In the genomic region with DNA sequence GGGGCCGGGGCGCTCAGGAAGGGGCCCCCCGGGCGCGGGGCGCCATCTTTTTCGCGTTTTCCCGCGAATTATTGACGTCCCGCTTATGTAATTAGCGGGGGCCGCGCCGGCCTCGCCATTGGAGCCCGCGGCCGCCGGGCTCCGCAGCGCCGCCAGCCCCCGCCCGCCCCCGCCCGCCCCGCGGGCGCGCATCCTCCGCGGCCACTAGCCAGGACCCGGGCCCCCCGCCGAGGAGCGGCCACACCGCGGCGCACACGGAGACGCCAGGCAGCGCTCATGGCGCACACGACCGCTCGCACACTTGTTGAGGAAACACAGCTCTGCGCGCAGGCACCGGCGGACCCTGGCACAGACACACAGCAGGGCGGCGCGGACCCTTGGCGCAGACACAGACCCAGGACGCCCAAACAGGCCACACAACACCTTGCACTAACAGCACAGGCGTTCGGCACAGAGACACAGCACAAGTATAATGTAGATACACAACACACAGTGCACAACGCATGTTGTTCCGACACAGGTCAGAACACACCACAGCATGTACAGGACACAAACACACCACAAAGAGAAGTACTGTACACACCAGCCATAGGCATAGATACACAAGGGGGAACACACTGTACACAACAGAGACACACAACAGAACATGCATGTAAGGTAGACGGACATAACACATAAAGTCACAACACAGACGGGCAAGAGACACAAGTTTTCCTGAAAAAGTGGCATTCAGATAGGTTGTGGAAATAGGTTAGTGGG, we compare ENCODE assay signal across 1 cellular context.
TF ChIP-seq lines count a peak whose summit lies in the region.

No MANE protein-coding gene starts in this region.

TF ChIP-seq in HepG2, 621 proteins besides CTCF, POLR2A, EP300 and RAD21 (continued from another document and continues in another):
- TF ChIP-seq, protein P1, sequence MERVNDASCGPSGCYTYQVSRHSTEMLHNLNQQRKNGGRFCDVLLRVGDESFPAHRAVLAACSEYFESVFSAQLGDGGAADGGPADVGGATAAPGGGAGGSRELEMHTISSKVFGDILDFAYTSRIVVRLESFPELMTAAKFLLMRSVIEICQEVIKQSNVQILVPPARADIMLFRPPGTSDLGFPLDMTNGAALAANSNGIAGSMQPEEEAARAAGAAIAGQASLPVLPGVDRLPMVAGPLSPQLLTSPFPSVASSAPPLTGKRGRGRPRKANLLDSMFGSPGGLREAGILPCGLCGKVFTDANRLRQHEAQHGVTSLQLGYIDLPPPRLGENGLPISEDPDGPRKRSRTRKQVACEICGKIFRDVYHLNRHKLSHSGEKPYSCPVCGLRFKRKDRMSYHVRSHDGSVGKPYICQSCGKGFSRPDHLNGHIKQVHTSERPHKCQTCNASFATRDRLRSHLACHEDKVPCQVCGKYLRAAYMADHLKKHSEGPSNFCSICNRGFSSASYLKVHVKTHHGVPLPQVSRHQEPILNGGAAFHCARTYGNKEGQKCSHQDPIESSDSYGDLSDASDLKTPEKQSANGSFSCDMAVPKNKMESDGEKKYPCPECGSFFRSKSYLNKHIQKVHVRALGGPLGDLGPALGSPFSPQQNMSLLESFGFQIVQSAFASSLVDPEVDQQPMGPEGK (CRISPR knock-in tag; IDR thresholded peaks at IDR 0.05): peak; percentile 74
- TF ChIP-seq TARDBP (CRISPR knock-in tag; IDR thresholded peaks at IDR 0.05) (no peak), FLYWCH1 (CRISPR knock-in tag; IDR thresholded peaks at IDR 0.05) (no peak), ZNF746 (CRISPR knock-in tag; IDR thresholded peaks at IDR 0.05) (no peak), ZNF777 (CRISPR knock-in tag; IDR thresholded peaks at IDR 0.05) (peak; percentile 11; the same call in 1 of the 2 replicates), PHF8 (CRISPR knock-in tag; IDR thresholded peaks at IDR 0.05) (peak; percentile 75), KDM5B (CRISPR knock-in tag; IDR thresholded peaks at IDR 0.05; ENCODE audit: borderline replicate concordance) (peak; percentile 65; the same call in 1 of the 2 replicates), GFI1 (CRISPR knock-in tag; IDR thresholded peaks at IDR 0.05; ENCODE audit: borderline replicate concordance) (no peak), MAFK (conservative IDR thresholded peaks at IDR 0.05 in 1 of 2, IDR thresholded peaks at IDR 0.05 in 1 of 2; ENCODE audit: low read length in 2 of 2) (no peak), SPEN (CRISPR knock-in tag; IDR thresholded peaks at IDR 0.05; ENCODE audit: low read depth) (0 out of 2 replicates have a peak, but pooled peaks have one; percentile 26), BCL6 (CRISPR knock-in tag; IDR thresholded peaks at IDR 0.05) (0 out of 2 replicates have a peak, but pooled peaks have one; percentile 11), DNMT1 (CRISPR knock-in tag; IDR thresholded peaks at IDR 0.05) (no peak), ZNF776 (CRISPR knock-in tag; IDR thresholded peaks at IDR 0.05) (no peak), FOXK2 (IDR thresholded peaks at IDR 0.05) (no peak), PAX8 (CRISPR knock-in tag; IDR thresholded peaks at IDR 0.05; ENCODE audit: borderline replicate concordance) (0 out of 2 replicates have a peak, but pooled peaks have one; percentile 43)
- TF ChIP-seq, protein P2, sequence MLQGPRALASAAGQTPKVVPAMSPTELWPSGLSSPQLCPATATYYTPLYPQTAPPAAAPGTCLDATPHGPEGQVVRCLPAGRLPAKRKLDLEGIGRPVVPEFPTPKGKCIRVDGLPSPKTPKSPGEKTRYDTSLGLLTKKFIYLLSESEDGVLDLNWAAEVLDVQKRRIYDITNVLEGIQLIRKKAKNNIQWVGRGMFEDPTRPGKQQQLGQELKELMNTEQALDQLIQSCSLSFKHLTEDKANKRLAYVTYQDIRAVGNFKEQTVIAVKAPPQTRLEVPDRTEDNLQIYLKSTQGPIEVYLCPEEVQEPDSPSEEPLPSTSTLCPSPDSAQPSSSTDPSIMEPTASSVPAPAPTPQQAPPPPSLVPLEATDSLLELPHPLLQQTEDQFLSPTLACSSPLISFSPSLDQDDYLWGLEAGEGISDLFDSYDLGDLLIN (CRISPR knock-in tag; IDR thresholded peaks at IDR 0.05; ENCODE audit: borderline replicate concordance): peak; percentile 77; the same call in 1 of the 2 replicates
- TF ChIP-seq, protein P3, sequence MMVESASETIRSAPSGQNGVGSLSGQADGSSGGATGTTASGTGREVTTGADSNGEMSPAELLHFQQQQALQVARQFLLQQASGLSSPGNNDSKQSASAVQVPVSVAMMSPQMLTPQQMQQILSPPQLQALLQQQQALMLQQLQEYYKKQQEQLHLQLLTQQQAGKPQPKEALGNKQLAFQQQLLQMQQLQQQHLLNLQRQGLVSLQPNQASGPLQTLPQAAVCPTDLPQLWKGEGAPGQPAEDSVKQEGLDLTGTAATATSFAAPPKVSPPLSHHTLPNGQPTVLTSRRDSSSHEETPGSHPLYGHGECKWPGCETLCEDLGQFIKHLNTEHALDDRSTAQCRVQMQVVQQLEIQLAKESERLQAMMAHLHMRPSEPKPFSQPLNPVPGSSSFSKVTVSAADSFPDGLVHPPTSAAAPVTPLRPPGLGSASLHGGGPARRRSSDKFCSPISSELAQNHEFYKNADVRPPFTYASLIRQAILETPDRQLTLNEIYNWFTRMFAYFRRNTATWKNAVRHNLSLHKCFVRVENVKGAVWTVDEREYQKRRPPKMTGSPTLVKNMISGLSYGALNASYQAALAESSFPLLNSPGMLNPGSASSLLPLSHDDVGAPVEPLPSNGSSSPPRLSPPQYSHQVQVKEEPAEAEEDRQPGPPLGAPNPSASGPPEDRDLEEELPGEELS (CRISPR knock-in tag; IDR thresholded peaks at IDR 0.05): no peak; the same call in 1 of the 2 replicates
- TF ChIP-seq, protein P4, sequence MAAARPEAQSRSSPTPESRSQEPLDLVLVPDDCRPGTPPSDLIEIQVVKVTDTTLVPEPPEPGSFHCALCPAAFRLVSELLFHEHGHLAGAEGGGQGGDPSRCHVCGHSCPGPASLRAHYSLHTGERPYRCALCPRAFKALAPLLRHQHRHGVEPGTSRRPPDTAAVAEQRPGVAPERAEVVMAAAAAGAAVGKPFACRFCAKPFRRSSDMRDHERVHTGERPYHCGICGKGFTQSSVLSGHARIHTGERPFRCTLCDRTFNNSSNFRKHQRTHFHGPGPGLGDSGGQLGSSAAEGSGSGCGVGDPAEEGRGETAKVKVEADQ (CRISPR knock-in tag; IDR thresholded peaks at IDR 0.05; ENCODE audit: borderline replicate concordance): no peak
- TF ChIP-seq, protein P5, sequence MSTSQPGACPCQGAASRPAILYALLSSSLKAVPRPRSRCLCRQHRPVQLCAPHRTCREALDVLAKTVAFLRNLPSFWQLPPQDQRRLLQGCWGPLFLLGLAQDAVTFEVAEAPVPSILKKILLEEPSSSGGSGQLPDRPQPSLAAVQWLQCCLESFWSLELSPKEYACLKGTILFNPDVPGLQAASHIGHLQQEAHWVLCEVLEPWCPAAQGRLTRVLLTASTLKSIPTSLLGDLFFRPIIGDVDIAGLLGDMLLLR (CRISPR knock-in tag; IDR thresholded peaks at IDR 0.05): no peak; the same call in 1 of the 2 replicates
- TF ChIP-seq, protein P6, sequence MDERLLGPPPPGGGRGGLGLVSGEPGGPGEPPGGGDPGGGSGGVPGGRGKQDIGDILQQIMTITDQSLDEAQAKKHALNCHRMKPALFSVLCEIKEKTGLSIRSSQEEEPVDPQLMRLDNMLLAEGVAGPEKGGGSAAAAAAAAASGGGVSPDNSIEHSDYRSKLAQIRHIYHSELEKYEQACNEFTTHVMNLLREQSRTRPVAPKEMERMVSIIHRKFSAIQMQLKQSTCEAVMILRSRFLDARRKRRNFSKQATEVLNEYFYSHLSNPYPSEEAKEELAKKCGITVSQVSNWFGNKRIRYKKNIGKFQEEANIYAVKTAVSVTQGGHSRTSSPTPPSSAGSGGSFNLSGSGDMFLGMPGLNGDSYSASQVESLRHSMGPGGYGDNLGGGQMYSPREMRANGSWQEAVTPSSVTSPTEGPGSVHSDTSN (CRISPR knock-in tag; IDR thresholded peaks at IDR 0.05): no peak
- TF ChIP-seq, protein P7, sequence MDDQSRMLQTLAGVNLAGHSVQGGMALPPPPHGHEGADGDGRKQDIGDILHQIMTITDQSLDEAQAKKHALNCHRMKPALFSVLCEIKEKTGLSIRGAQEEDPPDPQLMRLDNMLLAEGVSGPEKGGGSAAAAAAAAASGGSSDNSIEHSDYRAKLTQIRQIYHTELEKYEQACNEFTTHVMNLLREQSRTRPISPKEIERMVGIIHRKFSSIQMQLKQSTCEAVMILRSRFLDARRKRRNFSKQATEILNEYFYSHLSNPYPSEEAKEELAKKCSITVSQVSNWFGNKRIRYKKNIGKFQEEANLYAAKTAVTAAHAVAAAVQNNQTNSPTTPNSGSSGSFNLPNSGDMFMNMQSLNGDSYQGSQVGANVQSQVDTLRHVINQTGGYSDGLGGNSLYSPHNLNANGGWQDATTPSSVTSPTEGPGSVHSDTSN (CRISPR knock-in tag; IDR thresholded peaks at IDR 0.05; ENCODE audit: borderline replicate concordance): no peak
- TF ChIP-seq, protein P8, sequence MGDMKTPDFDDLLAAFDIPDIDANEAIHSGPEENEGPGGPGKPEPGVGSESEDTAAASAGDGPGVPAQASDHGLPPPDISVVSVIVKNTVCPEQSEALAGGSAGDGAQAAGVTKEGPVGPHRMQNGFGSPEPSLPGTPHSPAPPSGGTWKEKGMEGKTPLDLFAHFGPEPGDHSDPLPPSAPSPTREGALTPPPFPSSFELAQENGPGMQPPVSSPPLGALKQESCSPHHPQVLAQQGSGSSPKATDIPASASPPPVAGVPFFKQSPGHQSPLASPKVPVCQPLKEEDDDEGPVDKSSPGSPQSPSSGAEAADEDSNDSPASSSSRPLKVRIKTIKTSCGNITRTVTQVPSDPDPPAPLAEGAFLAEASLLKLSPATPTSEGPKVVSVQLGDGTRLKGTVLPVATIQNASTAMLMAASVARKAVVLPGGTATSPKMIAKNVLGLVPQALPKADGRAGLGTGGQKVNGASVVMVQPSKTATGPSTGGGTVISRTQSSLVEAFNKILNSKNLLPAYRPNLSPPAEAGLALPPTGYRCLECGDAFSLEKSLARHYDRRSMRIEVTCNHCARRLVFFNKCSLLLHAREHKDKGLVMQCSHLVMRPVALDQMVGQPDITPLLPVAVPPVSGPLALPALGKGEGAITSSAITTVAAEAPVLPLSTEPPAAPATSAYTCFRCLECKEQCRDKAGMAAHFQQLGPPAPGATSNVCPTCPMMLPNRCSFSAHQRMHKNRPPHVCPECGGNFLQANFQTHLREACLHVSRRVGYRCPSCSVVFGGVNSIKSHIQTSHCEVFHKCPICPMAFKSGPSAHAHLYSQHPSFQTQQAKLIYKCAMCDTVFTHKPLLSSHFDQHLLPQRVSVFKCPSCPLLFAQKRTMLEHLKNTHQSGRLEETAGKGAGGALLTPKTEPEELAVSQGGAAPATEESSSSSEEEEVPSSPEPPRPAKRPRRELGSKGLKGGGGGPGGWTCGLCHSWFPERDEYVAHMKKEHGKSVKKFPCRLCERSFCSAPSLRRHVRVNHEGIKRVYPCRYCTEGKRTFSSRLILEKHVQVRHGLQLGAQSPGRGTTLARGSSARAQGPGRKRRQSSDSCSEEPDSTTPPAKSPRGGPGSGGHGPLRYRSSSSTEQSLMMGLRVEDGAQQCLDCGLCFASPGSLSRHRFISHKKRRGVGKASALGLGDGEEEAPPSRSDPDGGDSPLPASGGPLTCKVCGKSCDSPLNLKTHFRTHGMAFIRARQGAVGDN (CRISPR knock-in tag; IDR thresholded peaks at IDR 0.05): peak; percentile 84
- TF ChIP-seq, protein P9, sequence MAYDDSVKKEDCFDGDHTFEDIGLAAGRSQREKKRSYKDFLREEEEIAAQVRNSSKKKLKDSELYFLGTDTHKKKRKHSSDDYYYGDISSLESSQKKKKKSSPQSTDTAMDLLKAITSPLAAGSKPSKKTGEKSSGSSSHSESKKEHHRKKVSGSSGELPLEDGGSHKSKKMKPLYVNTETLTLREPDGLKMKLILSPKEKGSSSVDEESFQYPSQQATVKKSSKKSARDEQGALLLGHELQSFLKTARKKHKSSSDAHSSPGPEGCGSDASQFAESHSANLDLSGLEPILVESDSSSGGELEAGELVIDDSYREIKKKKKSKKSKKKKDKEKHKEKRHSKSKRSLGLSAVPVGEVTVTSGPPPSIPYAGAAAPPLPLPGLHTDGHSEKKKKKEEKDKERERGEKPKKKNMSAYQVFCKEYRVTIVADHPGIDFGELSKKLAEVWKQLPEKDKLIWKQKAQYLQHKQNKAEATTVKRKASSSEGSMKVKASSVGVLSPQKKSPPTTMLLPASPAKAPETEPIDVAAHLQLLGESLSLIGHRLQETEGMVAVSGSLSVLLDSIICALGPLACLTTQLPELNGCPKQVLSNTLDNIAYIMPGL (CRISPR knock-in tag; IDR thresholded peaks at IDR 0.05; ENCODE audit: borderline replicate concordance in 1 of 2, low read depth in 1 of 2): peak; percentile 62 to 68; a peak in 2 of 4 replicates
- TF ChIP-seq, protein P10, sequence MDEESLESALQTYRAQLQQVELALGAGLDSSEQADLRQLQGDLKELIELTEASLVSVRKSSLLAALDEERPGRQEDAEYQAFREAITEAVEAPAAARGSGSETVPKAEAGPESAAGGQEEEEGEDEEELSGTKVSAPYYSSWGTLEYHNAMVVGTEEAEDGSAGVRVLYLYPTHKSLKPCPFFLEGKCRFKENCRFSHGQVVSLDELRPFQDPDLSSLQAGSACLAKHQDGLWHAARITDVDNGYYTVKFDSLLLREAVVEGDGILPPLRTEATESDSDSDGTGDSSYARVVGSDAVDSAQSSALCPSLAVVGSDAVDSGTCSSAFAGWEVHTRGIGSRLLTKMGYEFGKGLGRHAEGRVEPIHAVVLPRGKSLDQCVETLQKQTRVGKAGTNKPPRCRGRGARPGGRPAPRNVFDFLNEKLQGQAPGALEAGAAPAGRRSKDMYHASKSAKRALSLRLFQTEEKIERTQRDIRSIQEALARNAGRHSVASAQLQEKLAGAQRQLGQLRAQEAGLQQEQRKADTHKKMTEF (CRISPR knock-in tag; IDR thresholded peaks at IDR 0.05): peak; percentile 37; the same call in 1 of the 2 replicates
- TF ChIP-seq, protein P11, sequence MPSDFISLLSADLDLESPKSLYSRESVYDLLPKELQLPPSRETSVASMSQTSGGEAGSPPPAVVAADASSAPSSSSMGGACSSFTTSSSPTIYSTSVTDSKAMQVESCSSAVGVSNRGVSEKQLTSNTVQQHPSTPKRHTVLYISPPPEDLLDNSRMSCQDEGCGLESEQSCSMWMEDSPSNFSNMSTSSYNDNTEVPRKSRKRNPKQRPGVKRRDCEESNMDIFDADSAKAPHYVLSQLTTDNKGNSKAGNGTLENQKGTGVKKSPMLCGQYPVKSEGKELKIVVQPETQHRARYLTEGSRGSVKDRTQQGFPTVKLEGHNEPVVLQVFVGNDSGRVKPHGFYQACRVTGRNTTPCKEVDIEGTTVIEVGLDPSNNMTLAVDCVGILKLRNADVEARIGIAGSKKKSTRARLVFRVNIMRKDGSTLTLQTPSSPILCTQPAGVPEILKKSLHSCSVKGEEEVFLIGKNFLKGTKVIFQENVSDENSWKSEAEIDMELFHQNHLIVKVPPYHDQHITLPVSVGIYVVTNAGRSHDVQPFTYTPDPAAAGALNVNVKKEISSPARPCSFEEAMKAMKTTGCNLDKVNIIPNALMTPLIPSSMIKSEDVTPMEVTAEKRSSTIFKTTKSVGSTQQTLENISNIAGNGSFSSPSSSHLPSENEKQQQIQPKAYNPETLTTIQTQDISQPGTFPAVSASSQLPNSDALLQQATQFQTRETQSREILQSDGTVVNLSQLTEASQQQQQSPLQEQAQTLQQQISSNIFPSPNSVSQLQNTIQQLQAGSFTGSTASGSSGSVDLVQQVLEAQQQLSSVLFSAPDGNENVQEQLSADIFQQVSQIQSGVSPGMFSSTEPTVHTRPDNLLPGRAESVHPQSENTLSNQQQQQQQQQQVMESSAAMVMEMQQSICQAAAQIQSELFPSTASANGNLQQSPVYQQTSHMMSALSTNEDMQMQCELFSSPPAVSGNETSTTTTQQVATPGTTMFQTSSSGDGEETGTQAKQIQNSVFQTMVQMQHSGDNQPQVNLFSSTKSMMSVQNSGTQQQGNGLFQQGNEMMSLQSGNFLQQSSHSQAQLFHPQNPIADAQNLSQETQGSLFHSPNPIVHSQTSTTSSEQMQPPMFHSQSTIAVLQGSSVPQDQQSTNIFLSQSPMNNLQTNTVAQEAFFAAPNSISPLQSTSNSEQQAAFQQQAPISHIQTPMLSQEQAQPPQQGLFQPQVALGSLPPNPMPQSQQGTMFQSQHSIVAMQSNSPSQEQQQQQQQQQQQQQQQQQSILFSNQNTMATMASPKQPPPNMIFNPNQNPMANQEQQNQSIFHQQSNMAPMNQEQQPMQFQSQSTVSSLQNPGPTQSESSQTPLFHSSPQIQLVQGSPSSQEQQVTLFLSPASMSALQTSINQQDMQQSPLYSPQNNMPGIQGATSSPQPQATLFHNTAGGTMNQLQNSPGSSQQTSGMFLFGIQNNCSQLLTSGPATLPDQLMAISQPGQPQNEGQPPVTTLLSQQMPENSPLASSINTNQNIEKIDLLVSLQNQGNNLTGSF (CRISPR knock-in tag; IDR thresholded peaks at IDR 0.05): no peak
